ENCODE assay signal across 2 cellular contexts in genomic region chr11:74196781-74197486, GRCh38.
TF ChIP-seq lines count a peak whose summit lies in the region.

No MANE protein-coding gene starts in this region.

TF ChIP-seq in SK-N-SH treated with all-trans-retinoic acid at 6 μM for 48 hours, 23 proteins besides CTCF, POLR2A, EP300 and RAD21 (continued from another document):
- TF ChIP-seq RARB (CRISPR knock-in tag; IDR thresholded peaks at IDR 0.05) (no peak), CSDC2 (CRISPR knock-in tag; IDR thresholded peaks at IDR 0.05) (no peak)
- TF ChIP-seq, protein P1, sequence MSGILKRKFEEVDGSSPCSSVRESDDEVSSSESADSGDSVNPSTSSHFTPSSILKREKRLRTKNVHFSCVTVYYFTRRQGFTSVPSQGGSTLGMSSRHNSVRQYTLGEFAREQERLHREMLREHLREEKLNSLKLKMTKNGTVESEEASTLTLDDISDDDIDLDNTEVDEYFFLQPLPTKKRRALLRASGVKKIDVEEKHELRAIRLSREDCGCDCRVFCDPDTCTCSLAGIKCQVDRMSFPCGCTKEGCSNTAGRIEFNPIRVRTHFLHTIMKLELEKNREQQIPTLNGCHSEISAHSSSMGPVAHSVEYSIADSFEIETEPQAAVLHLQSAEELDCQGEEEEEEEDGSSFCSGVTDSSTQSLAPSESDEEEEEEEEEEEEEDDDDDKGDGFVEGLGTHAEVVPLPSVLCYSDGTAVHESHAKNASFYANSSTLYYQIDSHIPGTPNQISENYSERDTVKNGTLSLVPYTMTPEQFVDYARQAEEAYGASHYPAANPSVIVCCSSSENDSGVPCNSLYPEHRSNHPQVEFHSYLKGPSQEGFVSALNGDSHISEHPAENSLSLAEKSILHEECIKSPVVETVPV (CRISPR knock-in tag; IDR thresholded peaks at IDR 0.05), result no peak

TF ChIP-seq in SK-N-SH, 30 proteins besides CTCF, POLR2A, EP300 and RAD21:
- TF ChIP-seq, protein P2, sequence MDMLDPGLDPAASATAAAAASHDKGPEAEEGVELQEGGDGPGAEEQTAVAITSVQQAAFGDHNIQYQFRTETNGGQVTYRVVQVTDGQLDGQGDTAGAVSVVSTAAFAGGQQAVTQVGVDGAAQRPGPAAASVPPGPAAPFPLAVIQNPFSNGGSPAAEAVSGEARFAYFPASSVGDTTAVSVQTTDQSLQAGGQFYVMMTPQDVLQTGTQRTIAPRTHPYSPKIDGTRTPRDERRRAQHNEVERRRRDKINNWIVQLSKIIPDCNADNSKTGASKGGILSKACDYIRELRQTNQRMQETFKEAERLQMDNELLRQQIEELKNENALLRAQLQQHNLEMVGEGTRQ (IDR thresholded peaks at IDR 0.05; ENCODE audit: borderline replicate concordance, low read depth, low read length), result no peak
- TF ChIP-seq NFIC (IDR thresholded peaks at IDR 0.05; ENCODE audit: borderline replicate concordance) (no peak), PBX3 (IDR thresholded peaks at IDR 0.05) (no peak), GATA2 (CRISPR knock-in tag; IDR thresholded peaks at IDR 0.05) (no peak), TCF12 (IDR thresholded peaks at IDR 0.05) (no peak), POLR2AphosphoS5 (IDR thresholded peaks at IDR 0.05; ENCODE audit: low read depth, low read length) (no peak), FOXJ3 (CRISPR knock-in tag; IDR thresholded peaks at IDR 0.05) (no peak), JUND (IDR thresholded peaks at IDR 0.05) (no peak), MAX (IDR thresholded peaks at IDR 0.05; ENCODE audit: low read depth) (no peak), TEAD4 (IDR thresholded peaks at IDR 0.05; ENCODE audit: borderline replicate concordance, insufficient read depth) (no peak)
- TF ChIP-seq, protein P3, sequence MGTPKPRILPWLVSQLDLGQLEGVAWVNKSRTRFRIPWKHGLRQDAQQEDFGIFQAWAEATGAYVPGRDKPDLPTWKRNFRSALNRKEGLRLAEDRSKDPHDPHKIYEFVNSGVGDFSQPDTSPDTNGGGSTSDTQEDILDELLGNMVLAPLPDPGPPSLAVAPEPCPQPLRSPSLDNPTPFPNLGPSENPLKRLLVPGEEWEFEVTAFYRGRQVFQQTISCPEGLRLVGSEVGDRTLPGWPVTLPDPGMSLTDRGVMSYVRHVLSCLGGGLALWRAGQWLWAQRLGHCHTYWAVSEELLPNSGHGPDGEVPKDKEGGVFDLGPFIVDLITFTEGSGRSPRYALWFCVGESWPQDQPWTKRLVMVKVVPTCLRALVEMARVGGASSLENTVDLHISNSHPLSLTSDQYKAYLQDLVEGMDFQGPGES (IDR thresholded peaks at IDR 0.05; ENCODE audit: low read depth, low read length), result no peak
- TF ChIP-seq, protein P4, sequence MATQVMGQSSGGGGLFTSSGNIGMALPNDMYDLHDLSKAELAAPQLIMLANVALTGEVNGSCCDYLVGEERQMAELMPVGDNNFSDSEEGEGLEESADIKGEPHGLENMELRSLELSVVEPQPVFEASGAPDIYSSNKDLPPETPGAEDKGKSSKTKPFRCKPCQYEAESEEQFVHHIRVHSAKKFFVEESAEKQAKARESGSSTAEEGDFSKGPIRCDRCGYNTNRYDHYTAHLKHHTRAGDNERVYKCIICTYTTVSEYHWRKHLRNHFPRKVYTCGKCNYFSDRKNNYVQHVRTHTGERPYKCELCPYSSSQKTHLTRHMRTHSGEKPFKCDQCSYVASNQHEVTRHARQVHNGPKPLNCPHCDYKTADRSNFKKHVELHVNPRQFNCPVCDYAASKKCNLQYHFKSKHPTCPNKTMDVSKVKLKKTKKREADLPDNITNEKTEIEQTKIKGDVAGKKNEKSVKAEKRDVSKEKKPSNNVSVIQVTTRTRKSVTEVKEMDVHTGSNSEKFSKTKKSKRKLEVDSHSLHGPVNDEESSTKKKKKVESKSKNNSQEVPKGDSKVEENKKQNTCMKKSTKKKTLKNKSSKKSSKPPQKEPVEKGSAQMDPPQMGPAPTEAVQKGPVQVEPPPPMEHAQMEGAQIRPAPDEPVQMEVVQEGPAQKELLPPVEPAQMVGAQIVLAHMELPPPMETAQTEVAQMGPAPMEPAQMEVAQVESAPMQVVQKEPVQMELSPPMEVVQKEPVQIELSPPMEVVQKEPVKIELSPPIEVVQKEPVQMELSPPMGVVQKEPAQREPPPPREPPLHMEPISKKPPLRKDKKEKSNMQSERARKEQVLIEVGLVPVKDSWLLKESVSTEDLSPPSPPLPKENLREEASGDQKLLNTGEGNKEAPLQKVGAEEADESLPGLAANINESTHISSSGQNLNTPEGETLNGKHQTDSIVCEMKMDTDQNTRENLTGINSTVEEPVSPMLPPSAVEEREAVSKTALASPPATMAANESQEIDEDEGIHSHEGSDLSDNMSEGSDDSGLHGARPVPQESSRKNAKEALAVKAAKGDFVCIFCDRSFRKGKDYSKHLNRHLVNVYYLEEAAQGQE (IDR thresholded peaks at IDR 0.05; ENCODE audit: low read depth, low read length), result no peak
